Comparison of ENCODE assay signal across 21 cellular contexts in the genomic region with DNA sequence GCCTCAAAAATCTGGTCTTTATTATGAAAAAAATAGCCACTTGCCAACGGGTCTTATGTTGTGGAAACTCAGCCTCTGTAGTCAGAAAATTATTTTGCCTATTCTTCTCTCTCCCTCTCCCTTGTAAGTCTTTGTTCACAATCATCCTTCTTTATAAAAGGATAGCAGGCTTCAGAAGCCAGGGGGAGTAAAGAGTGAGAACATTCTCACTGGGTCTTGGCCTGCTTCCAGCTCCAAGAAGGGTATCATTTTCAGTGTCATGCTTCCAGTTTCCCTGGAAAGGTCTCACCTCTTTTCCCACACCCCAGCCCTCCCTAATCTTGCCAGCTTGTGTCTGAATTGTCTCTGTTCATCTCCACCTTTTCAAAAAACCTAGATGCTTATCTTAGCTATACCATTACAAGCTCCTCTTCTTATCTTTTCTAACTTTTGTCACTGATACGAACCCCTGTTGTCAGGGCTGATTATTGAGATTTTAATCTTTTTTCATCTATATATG.
A peak's percentile ranks its signal among the peaks of the same experiment; 100 is the strongest.
DNase-seq lines count a peak whose midpoint lies in the region; ATAC-seq, FAIRE-seq and TF ChIP-seq lines count a peak whose summit lies in the region.
"Had no signal": no experiment of that assay in that cellular context is flagged by ENCODE, and none has a peak within 500 bp of the region (broad histone marks: within the 10 kb centered on the region; RNA-seq: fewer than 3 reads in every experiment).

No MANE protein-coding gene starts in this region.

- POLR2A ChIA-PET in H1 (lab: Charles Lee; ENCODE audit: partially characterized antibody), result no interaction called here

- H3K4me1 ChIP-seq in H9 (ENCODE audit: insufficient read depth, low read length), result no peaks in the 10 kb centered on the region
- no peaks in the 10 kb centered on the region for H3K4me1 ChIP-seq in H1 (replicated peaks in 1 of 4; ENCODE audit: control insufficient read depth in 3 of 4, insufficient read depth in 4 of 4, low read length in 3 of 4)
- H3K4me1 ChIP-seq: esophagus squamous epithelium, heart left ventricle had no signal

- H3K4me2 ChIP-seq in H9 (ENCODE audit: insufficient read depth, insufficient read length, low read length) (no peak overlapping the region), H1 (ENCODE audit: insufficient read depth in 1 of 2, low read depth in 2 of 2, low read length in 2 of 2) (no peak overlapping the region)

- no peak for TF ChIP-seq POLR2A in H1 (IDR thresholded peaks at IDR 0.05; ENCODE audit: control extremely low read depth in 1 of 2, low read depth in 2 of 2, low read length in 2 of 2)

- no peak for ATAC-seq in GM19452 (IDR thresholded peaks at IDR 0.05; ENCODE audit: unreplicated experiment)
- no peak for ATAC-seq in activated naive CD8-positive, alpha-beta T cell treated with anti-CD3 and anti-CD28 coated beads, Interleukin-2, amount 50 U/mL, for 24 hours
- ATAC-seq: heart left ventricle; stimulated activated memory B cell treated with anti-CD40 and anti-IgM and Interleukin-4, amounts not matched to agents 10 μg/mL and 1 μg/mL and 100 μg/mL, for 72 hours had no signal

- H3K27me3 ChIP-seq in H9 (ENCODE audit: insufficient read depth, low read length), result no peaks in the 10 kb centered on the region
- no peaks in the 10 kb centered on the region for H3K27me3 ChIP-seq in H1 (replicated peaks in 1 of 4; ENCODE audit: control insufficient read depth in 3 of 4, extremely low read depth in 1 of 4, insufficient read depth in 3 of 4, low read length in 3 of 4)
- no peaks in the 10 kb centered on the region; the same call in 1 of the 2 replicates for H3K27me3 ChIP-seq in H7 (ENCODE audit: control insufficient read depth, insufficient read depth, low read length)
- H3K27me3 ChIP-seq: esophagus squamous epithelium, heart left ventricle, ovary had no signal

- H3K27ac ChIP-seq in H9 (ENCODE audit: insufficient read length, low read depth, low read length), result no peak overlapping the region
- H3K27ac ChIP-seq in H1 (ENCODE audit: low read depth, low read length), result no peak overlapping the region
- H3K27ac ChIP-seq: esophagus squamous epithelium, heart left ventricle, ovary, SK-N-MC, skin epidermis had no signal

- H4K20me1 ChIP-seq in H9 (ENCODE audit: control insufficient read depth, insufficient read depth, insufficient read length), result no peaks in the 10 kb centered on the region
- no peaks in the 10 kb centered on the region for H4K20me1 ChIP-seq in H1 (replicated peaks in 1 of 2; ENCODE audit: control insufficient read depth in 1 of 2, insufficient read depth in 2 of 2, low read length in 2 of 2)

- H2BK5ac ChIP-seq in H9 (ENCODE audit: insufficient read length, low read length) (no peak overlapping the region), H1 (ENCODE audit: low read depth, low read length) (no peak overlapping the region)

- H3K23ac ChIP-seq in H9 (ENCODE audit: insufficient read length, low read depth, low read length) (no peak overlapping the region), H1 (ENCODE audit: insufficient read length) (no peak overlapping the region)

- no peak overlapping the region for H4K5ac ChIP-seq in H9 (ENCODE audit: insufficient read length, low read depth, low read length)
- no peak overlapping the region for H4K5ac ChIP-seq in H1 (ENCODE audit: insufficient read length, low read depth, low read length)

- H3K36me3 Mint-ChIP-seq in H9 (ENCODE audit: insufficient read depth in 1 of 3, low read depth in 3 of 3) (no peaks in the 10 kb centered on the region), HFFc6 (ENCODE audit: low read depth) (no peaks in the 10 kb centered on the region)
- no peaks in the 10 kb centered on the region for H3K36me3 Mint-ChIP-seq in activated naive CD8-positive, alpha-beta T cell treated with anti-CD3 and anti-CD28 coated beads, Interleukin-2, amount 50 U/mL, for 24 hours (ENCODE audit: low read depth)
- H3K36me3 Mint-ChIP-seq: stimulated activated memory B cell treated with anti-CD40 and anti-IgM and Interleukin-4, amounts not matched to agents 10 μg/mL and 1 μg/mL and 100 μg/mL, for 72 hours had no signal

- no peak overlapping the region for H3K27ac Mint-ChIP-seq in H9
- no peak overlapping the region for H3K27ac Mint-ChIP-seq in HFFc6
- H3K27ac Mint-ChIP-seq in activated naive CD8-positive, alpha-beta T cell treated with anti-CD3 and anti-CD28 coated beads, Interleukin-2, amount 50 U/mL, for 24 hours, result no peak overlapping the region
- H3K27ac Mint-ChIP-seq: dendritic cell treated with granulocyte-macrophage colony-stimulating factor and Interleukin-4, amounts not matched to agents 40 ng/mL and 50 ng/mL, for 4 days; stimulated activated memory B cell treated with anti-CD40 and anti-IgM and Interleukin-4, amounts not matched to agents 10 μg/mL and 1 μg/mL and 100 μg/mL, for 72 hours had no signal

- TF ChIP-seq RAD21 in H1 (IDR thresholded peaks at IDR 0.05 in 1 of 2, conservative IDR thresholded peaks at IDR 0.05 in 1 of 2; ENCODE audit: low read depth in 2 of 2, low read length in 2 of 2), result peak; percentile 22 to 34; a peak in 2 of 4 replicates

- H2BK20ac ChIP-seq in H9 (ENCODE audit: low read depth, low read length, poor library complexity, severe bottlenecking), result no peak overlapping the region
- H2BK20ac ChIP-seq in H1 (ENCODE audit: low read length), result no peak overlapping the region

- no peak overlapping the region for H2BK15ac ChIP-seq in H9 (ENCODE audit: low read depth, low read length)
- H2BK15ac ChIP-seq in H1 (ENCODE audit: low read length), result no peak overlapping the region

- H3K56ac ChIP-seq in H9 (ENCODE audit: insufficient read length, low read depth, low read length) (no peak overlapping the region), H1 (replicated peaks; ENCODE audit: insufficient read length, low read depth, low read length) (no peak overlapping the region)

- H2AFZ ChIP-seq in H9 (ENCODE audit: low read length) (no peak overlapping the region), H1 (ENCODE audit: low read length) (no peak overlapping the region)

- H3K23me2 ChIP-seq in H9 (ENCODE audit: insufficient read length, low read depth, low read length, poor library complexity, severe bottlenecking), result no peaks in the 10 kb centered on the region
- no peaks in the 10 kb centered on the region for H3K23me2 ChIP-seq in H1 (ENCODE audit: low read depth, low read length)

- no peaks in the 10 kb centered on the region for H3K9me3 ChIP-seq in H9 (ENCODE audit: control insufficient read depth, low read depth, low read length)
- H3K9me3 ChIP-seq in H1 (ENCODE audit: insufficient read depth in 2 of 2, low read depth in 1 of 2, low read length in 1 of 2), result no peaks in the 10 kb centered on the region
- H3K9me3 ChIP-seq: esophagus squamous epithelium, heart left ventricle, ovary had no signal

- H2AK5ac ChIP-seq in H9 (ENCODE audit: insufficient read length, low read length) (no peak overlapping the region), H1 (ENCODE audit: low read depth, low read length) (no peak overlapping the region)

- no peak for TF ChIP-seq EP300 in H1 (IDR thresholded peaks at IDR 0.05; ENCODE audit: borderline replicate concordance in 1 of 2, low read depth in 2 of 2, low read length in 2 of 2)

- H3K4ac ChIP-seq in H9 (ENCODE audit: low read depth, low read length) (no peak overlapping the region), H1 (replicated peaks; ENCODE audit: insufficient read length, low read depth, low read length) (no peak overlapping the region)

- CTCF ChIA-PET in H1 (lab: Charles Lee; ENCODE audit: partially characterized antibody), result interaction anchor here (0.8 to 1.7 kb wide), 6 partner anchors 9 to 94 kb away, joined by 3 to 7 read pairs (median 4); no protein-coding TSS in a partner anchor

- H2BK12ac ChIP-seq in H9 (ENCODE audit: insufficient read length, low read depth, low read length), result no peak overlapping the region
- no peak overlapping the region for H2BK12ac ChIP-seq in H1 (ENCODE audit: low read depth, low read length)

- no peaks in the 10 kb centered on the region for H3K36me3 ChIP-seq in H1 (ENCODE audit: control insufficient read depth in 2 of 4, insufficient read depth in 4 of 4, low read length in 3 of 4)
- no peaks in the 10 kb centered on the region for H3K36me3 ChIP-seq in H7 (replicated peaks; ENCODE audit: control insufficient read depth, insufficient read depth, low read length)
- H3K36me3 ChIP-seq: esophagus squamous epithelium, heart left ventricle, ovary had no signal

- DNase-seq in COLO668 (lab: John Stamatoyannopoulos, UW; ENCODE audit: unreplicated experiment) (peak; percentile 34), H9 (no peak), NCI-H446 (lab: John Stamatoyannopoulos, UW) (peak; percentile 38 to 64), H1 (ENCODE audit: low read depth in 1 of 2, low spot score in 2 of 2) (no peak), HFFc6 (no peak), H7 (no peak)
- no peak for DNase-seq in activated naive CD8-positive, alpha-beta T cell treated with anti-CD3 and anti-CD28 coated beads, Interleukin-2, amount 50 U/mL, for 24 hours
- DNase-seq: activated gamma-delta T cell, DMS79, esophagus squamous epithelium, GOT3, heart left ventricle, IMR-90, kidney, NCI-H1048, ovary had no signal

- no peak overlapping the region for H3K14ac ChIP-seq in H9 (ENCODE audit: insufficient read depth, low read length)
- no peak overlapping the region for H3K14ac ChIP-seq in H1 (ENCODE audit: insufficient read length)

- TF ChIP-seq CTCF in H9 (conservative IDR thresholded peaks at IDR 0.05) (peak; percentile 46; the same call in 2 of the 3 replicates), H1 (IDR thresholded peaks at IDR 0.05; ENCODE audit: control extremely low read depth in 1 of 3, insufficient read depth in 1 of 3, low read depth in 1 of 3, low read length in 3 of 3) (peak in 1 of 3 experiments; percentile 23; a peak in 1 of 4 replicates), HFFc6 (IDR thresholded peaks at IDR 0.05) (no peak)

- H3T11ph ChIP-seq in H9 (ENCODE audit: low read length), result no peak overlapping the region

- H3K9ac ChIP-seq in H9 (ENCODE audit: extremely low read depth, insufficient read length, low read length), result no peak overlapping the region
- H3K9ac ChIP-seq in H1 (replicated peaks in 1 of 4; ENCODE audit: extremely low read depth in 1 of 4, low read depth in 3 of 4, low read length in 3 of 4), result no peak overlapping the region

- H3K4me3 ChIP-seq in H1 (ENCODE audit: extremely low read depth in 1 of 4, insufficient read depth in 2 of 4, low read depth in 3 of 4, low read length in 4 of 4) (no peak overlapping the region), H7 (ENCODE audit: insufficient read depth, low read depth, low read length) (no peak overlapping the region)
- H3K4me3 ChIP-seq: esophagus squamous epithelium, heart left ventricle, ovary, SK-N-MC, skin epidermis had no signal

- no peaks in the 10 kb centered on the region for H3K9me3 Mint-ChIP-seq in H9
- peaks cover 17% of the 10 kb centered on the region for H3K9me3 Mint-ChIP-seq in HFFc6
- peaks cover 3% of the 10 kb centered on the region for H3K9me3 Mint-ChIP-seq in activated naive CD8-positive, alpha-beta T cell treated with anti-CD3 and anti-CD28 coated beads, Interleukin-2, amount 50 U/mL, for 24 hours
- H3K9me3 Mint-ChIP-seq: dendritic cell treated with granulocyte-macrophage colony-stimulating factor and Interleukin-4, amounts not matched to agents 40 ng/mL and 50 ng/mL, for 4 days; stimulated activated memory B cell treated with anti-CD40 and anti-IgM and Interleukin-4, amounts not matched to agents 10 μg/mL and 1 μg/mL and 100 μg/mL, for 72 hours had no signal

- no peak overlapping the region for H3K4me3 Mint-ChIP-seq in H9
- H3K4me3 Mint-ChIP-seq in HFFc6, result no peak overlapping the region
- no peak overlapping the region for H3K4me3 Mint-ChIP-seq in activated naive CD8-positive, alpha-beta T cell treated with anti-CD3 and anti-CD28 coated beads, Interleukin-2, amount 50 U/mL, for 24 hours
- H3K4me3 Mint-ChIP-seq: dendritic cell treated with granulocyte-macrophage colony-stimulating factor and Interleukin-4, amounts not matched to agents 40 ng/mL and 50 ng/mL, for 4 days; stimulated activated memory B cell treated with anti-CD40 and anti-IgM and Interleukin-4, amounts not matched to agents 10 μg/mL and 1 μg/mL and 100 μg/mL, for 72 hours had no signal

- no peak overlapping the region for H4K91ac ChIP-seq in H9 (ENCODE audit: insufficient read length, low read depth, low read length)
- no peak overlapping the region for H4K91ac ChIP-seq in H1 (replicated peaks; ENCODE audit: insufficient read length, low read length)

- no peak for FAIRE-seq in H1 (lab: Jason Lieb, UNC)

- no CpG with 5 or more reads among the region's 2 CpGs for WGBS in H9 (ENCODE audit: extremely low coverage, insufficient read length, low lambda C conversion rate)
- WGBS in H1 (ENCODE audit: extremely low coverage in 1 of 2, insufficient coverage in 1 of 2, insufficient read length in 1 of 2, insufficient replicate concordance in 2 of 2, low coverage in 1 of 2, low lambda C conversion rate in 2 of 2, missing lambda C conversion rate in 1 of 2), 2 experiments, result 92% methylated on average over 2 of the region's 2 CpGs; no CpG with 5 or more reads in 1 of the 2 experiments

- no peaks in the 10 kb centered on the region for H3K79me2 ChIP-seq in H9 (ENCODE audit: insufficient read depth, low read length)
- H3K79me2 ChIP-seq in H1 (ENCODE audit: control insufficient read depth in 1 of 2, insufficient read depth in 2 of 2, low read length in 2 of 2), result no peaks in the 10 kb centered on the region

- H3K79me1 ChIP-seq in H9 (ENCODE audit: insufficient read depth, low read depth, low read length, poor library complexity, severe bottlenecking) (no peaks in the 10 kb centered on the region), H1 (ENCODE audit: low read depth, low read length) (no peaks in the 10 kb centered on the region)

- H3K18ac ChIP-seq in H9 (ENCODE audit: insufficient read length, low read depth, low read length) (no peak overlapping the region), H1 (ENCODE audit: extremely low read depth, low read length) (no peak overlapping the region)

- H3K4me1 Mint-ChIP-seq in H9, result no peaks in the 10 kb centered on the region; a peak in 1 of 4 replicates
- no peaks in the 10 kb centered on the region for H3K4me1 Mint-ChIP-seq in HFFc6 (ENCODE audit: low read depth)
- H3K4me1 Mint-ChIP-seq in activated naive CD8-positive, alpha-beta T cell treated with anti-CD3 and anti-CD28 coated beads, Interleukin-2, amount 50 U/mL, for 24 hours, result no peaks in the 10 kb centered on the region
- H3K4me1 Mint-ChIP-seq: stimulated activated memory B cell treated with anti-CD40 and anti-IgM and Interleukin-4, amounts not matched to agents 10 μg/mL and 1 μg/mL and 100 μg/mL, for 72 hours had no signal

- H4K8ac ChIP-seq in H9 (replicated peaks; ENCODE audit: insufficient read length, low read depth, low read length) (no peak overlapping the region), H1 (ENCODE audit: extremely low read depth, insufficient read depth, low read length) (no peak overlapping the region)

- no peak overlapping the region for H2BK120ac ChIP-seq in H9 (ENCODE audit: low read depth, low read length, poor library complexity, severe bottlenecking)
- no peak overlapping the region for H2BK120ac ChIP-seq in H1 (replicated peaks; ENCODE audit: low read depth, low read length)

- H3K27me3 Mint-ChIP-seq in H9 (ENCODE audit: low read depth) (no peaks in the 10 kb centered on the region), HFFc6 (ENCODE audit: insufficient read depth) (no peaks in the 10 kb centered on the region)
- H3K27me3 Mint-ChIP-seq in activated naive CD8-positive, alpha-beta T cell treated with anti-CD3 and anti-CD28 coated beads, Interleukin-2, amount 50 U/mL, for 24 hours, result no peaks in the 10 kb centered on the region
- H3K27me3 Mint-ChIP-seq: dendritic cell treated with granulocyte-macrophage colony-stimulating factor and Interleukin-4, amounts not matched to agents 40 ng/mL and 50 ng/mL, for 4 days; stimulated activated memory B cell treated with anti-CD40 and anti-IgM and Interleukin-4, amounts not matched to agents 10 μg/mL and 1 μg/mL and 100 μg/mL, for 72 hours had no signal

Comparison
In these comparisons a context has a peak if more than half of its experiments do, and no peak if none do; other contexts are left out.
1. DNase-seq: peak in COLO668 (single experiment) and NCI-H446 (2 of 2); none in H9 (single experiment), H1 (0 of 2), HFFc6 (single experiment), H7 (single experiment) and activated naive CD8-positive, alpha-beta T cell treated with anti-CD3 and anti-CD28 coated beads, Interleukin-2, amount 50 U/mL, for 24 hours (single experiment).